ENCODE assay signal across 20 cellular contexts in the genomic region with DNA sequence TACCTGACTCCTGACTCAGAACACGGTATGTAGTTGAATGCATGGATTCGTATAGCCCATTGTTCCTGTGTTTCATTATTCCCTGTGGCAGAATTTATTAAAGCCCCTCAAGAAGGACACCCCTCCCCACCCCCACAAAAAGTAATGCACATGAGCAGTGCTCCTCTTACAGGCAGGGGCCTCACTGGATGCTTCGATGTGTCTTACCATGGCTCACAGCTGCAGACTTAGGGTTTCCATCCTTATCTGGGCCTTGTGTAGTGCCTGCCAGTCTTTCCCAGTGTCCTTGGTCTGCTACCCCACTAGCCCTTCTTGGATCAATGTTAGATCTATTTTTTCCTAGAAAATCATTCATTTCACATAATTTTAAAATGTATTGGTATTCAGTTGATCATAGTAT. TPM values are rescaled to one million over a fixed set of nuclear protein-coding genes. Genes with fewer than 3 reads are reported as not detected.
DNase-seq lines count a peak whose midpoint lies in the region; ATAC-seq, FAIRE-seq and TF ChIP-seq lines count a peak whose summit lies in the region.
"Had no signal": no experiment of that assay in that cellular context is flagged by ENCODE, and none has a peak within 500 bp of the region (broad histone marks: within the 10 kb centered on the region; RNA-seq: fewer than 3 reads in every experiment).

No MANE protein-coding gene starts in this region.

- no peak for TF ChIP-seq CTCF in CD8-positive, alpha-beta T cell (IDR thresholded peaks at IDR 0.05)

- H3K9me3 ChIP-seq in CD8-positive, alpha-beta T cell (ENCODE audit: low read length), result no peaks in the 10 kb centered on the region
- no peaks in the 10 kb centered on the region for H3K9me3 ChIP-seq in CD8-positive, alpha-beta memory T cell (ENCODE audit: low read length)
- no peaks in the 10 kb centered on the region for H3K9me3 ChIP-seq in naive thymus-derived CD4-positive, alpha-beta T cell (ENCODE audit: control insufficient read depth in 2 of 3, low read length in 3 of 3)

- no peak overlapping the region for H3K4me3 ChIP-seq in CD8-positive, alpha-beta T cell (ENCODE audit: low read depth, low read length)
- H3K4me3 ChIP-seq in CD8-positive, alpha-beta memory T cell (ENCODE audit: low read length), result no peak overlapping the region
- H3K4me3 ChIP-seq in naive thymus-derived CD4-positive, alpha-beta T cell (ENCODE audit: low read length), result no peak overlapping the region
- H3K4me3 ChIP-seq: GM12878, GM23248 had no signal

- no peak for ATAC-seq in activated naive CD4-positive, alpha-beta T cell treated with anti-CD3 and anti-CD28 coated beads, Interleukin-2, amount 50 U/mL, for 72 hours
- ATAC-seq in CD8-positive, alpha-beta T cell, result no peak
- ATAC-seq in naive thymus-derived CD4-positive, alpha-beta T cell, result no peak
- ATAC-seq: GM12878, HCT116 had no signal

- no peaks in the 10 kb centered on the region for H3K27me3 Mint-ChIP-seq in CD8-positive, alpha-beta T cell (ENCODE audit: low read depth)
- H3K27me3 Mint-ChIP-seq in CD8-positive, alpha-beta memory T cell, result no peaks in the 10 kb centered on the region
- H3K27me3 Mint-ChIP-seq in naive thymus-derived CD4-positive, alpha-beta T cell, result no peaks in the 10 kb centered on the region
- H3K27me3 Mint-ChIP-seq: CD4-positive, alpha-beta memory T cell had no signal

- H3K4me1 ChIP-seq in CD8-positive, alpha-beta T cell (ENCODE audit: insufficient read depth, low read length), result no peaks in the 10 kb centered on the region
- no peaks in the 10 kb centered on the region for H3K4me1 ChIP-seq in CD8-positive, alpha-beta memory T cell (ENCODE audit: insufficient read depth, low read length)
- no peaks in the 10 kb centered on the region for H3K4me1 ChIP-seq in naive thymus-derived CD4-positive, alpha-beta T cell (ENCODE audit: control insufficient read depth in 2 of 2, insufficient read depth in 2 of 2, low read length in 2 of 2)

- POLR2A ChIA-PET in CD8-positive, alpha-beta T cell (lab: Charles Lee), result interaction anchor here (1.5 kb wide), 1 partner anchor 14 kb away, joined by 5 read pairs; a partner anchor contains a TSS
- POLR2A ChIA-PET in CD8-positive, alpha-beta memory T cell (lab: Charles Lee), result interaction anchor here (1.0 kb wide), 1 partner anchor 15 kb away, joined by 3 read pairs; a partner anchor contains a TSS
- POLR2A ChIA-PET in naive thymus-derived CD4-positive, alpha-beta T cell (lab: Charles Lee), result interaction anchor here (0.7 to 3.7 kb wide), 3 partner anchors 9 to 15 kb away, joined by 3 to 9 read pairs (median 5); a partner anchor contains a TSS

- H3K36me3 ChIP-seq in CD8-positive, alpha-beta T cell (ENCODE audit: insufficient read depth, low read length), result peaks cover 18% of the 10 kb centered on the region
- no peaks in the 10 kb centered on the region for H3K36me3 ChIP-seq in CD8-positive, alpha-beta memory T cell (ENCODE audit: insufficient read depth, low read length)
- peaks cover 5 to 29% (median 5%) of the 10 kb centered on the region in 3 experiments for H3K36me3 ChIP-seq in naive thymus-derived CD4-positive, alpha-beta T cell (ENCODE audit: control insufficient read depth in 2 of 3, insufficient read depth in 3 of 3, low read length in 3 of 3)

- no peak for DNase-seq in activated naive CD4-positive, alpha-beta T cell treated with anti-CD3 and anti-CD28 coated beads, Interleukin-2, amount 50 U/mL, for 72 hours (ENCODE audit: low spot score in 2 of 2)
- DNase-seq in activated naive CD4-positive, alpha-beta T cell (lab: John Stamatoyannopoulos, UW), result no peak
- no peak for DNase-seq in CD8-positive, alpha-beta T cell
- DNase-seq in CD8-positive, alpha-beta memory T cell, result no peak
- no peak for DNase-seq in naive thymus-derived CD4-positive, alpha-beta T cell
- DNase-seq in activated CD4-positive, alpha-beta T cell treated with anti-CD3 and anti-CD28 coated beads for 4 hours, result no peak
- no peak for DNase-seq in HTR-8/SVneo (ENCODE audit: insufficient read length, low spot score)
- no peak for DNase-seq in NCI-H1417 (lab: John Stamatoyannopoulos, UW)
- DNase-seq: C1 segment of cervical spinal cord; CD4-positive, alpha-beta memory T cell; DMS 273 treated with DMSO at 0.1 percent for 48 hours; DMS79; EL; GDM1; GM23248; H9 had no signal

- H3K27ac Mint-ChIP-seq in activated naive CD4-positive, alpha-beta T cell treated with anti-CD3 and anti-CD28 coated beads, Interleukin-2, amount 50 U/mL, for 72 hours, result peak overlapping the region; percentile 57 to 81
- H3K27ac Mint-ChIP-seq in CD8-positive, alpha-beta T cell, result peak overlapping the region; percentile 22
- peak overlapping the region in 5 of 8 donors; percentile 4 to 79 (median 32) for H3K27ac Mint-ChIP-seq in CD8-positive, alpha-beta memory T cell
- peak overlapping the region in 5 of 9 donors; percentile 26 to 72 (median 56) for H3K27ac Mint-ChIP-seq in naive thymus-derived CD4-positive, alpha-beta T cell
- H3K27ac Mint-ChIP-seq: H9 had no signal

- CTCF ChIA-PET in CD8-positive, alpha-beta T cell (lab: Charles Lee), result no interaction called here
- CTCF ChIA-PET in CD8-positive, alpha-beta memory T cell (lab: Charles Lee), result no interaction called here
- CTCF ChIA-PET in naive thymus-derived CD4-positive, alpha-beta T cell (lab: Charles Lee), result interaction anchor here (0.6 kb wide), 1 partner anchor 20 kb away, joined by 3 read pairs; no protein-coding TSS in a partner anchor

- no peak overlapping the region for H3K4me3 Mint-ChIP-seq in CD8-positive, alpha-beta T cell
- H3K4me3 Mint-ChIP-seq in CD8-positive, alpha-beta memory T cell, result no peak overlapping the region
- H3K4me3 Mint-ChIP-seq in naive thymus-derived CD4-positive, alpha-beta T cell, result no peak overlapping the region
- H3K4me3 Mint-ChIP-seq: CD4-positive, alpha-beta memory T cell; H9 had no signal

- H3K27me3 ChIP-seq in CD8-positive, alpha-beta T cell (ENCODE audit: insufficient read depth, low read length), result no peaks in the 10 kb centered on the region
- H3K27me3 ChIP-seq in CD8-positive, alpha-beta memory T cell (ENCODE audit: insufficient read depth, low read length, poor library complexity, severe bottlenecking), result no peaks in the 10 kb centered on the region
- H3K27me3 ChIP-seq in naive thymus-derived CD4-positive, alpha-beta T cell (ENCODE audit: control insufficient read depth in 2 of 2, insufficient read depth in 2 of 2, low read length in 2 of 2), result no peaks in the 10 kb centered on the region

- no peaks in the 10 kb centered on the region for H3K9me3 Mint-ChIP-seq in activated naive CD4-positive, alpha-beta T cell treated with anti-CD3 and anti-CD28 coated beads, Interleukin-2, amount 50 U/mL, for 72 hours
- no peaks in the 10 kb centered on the region for H3K9me3 Mint-ChIP-seq in CD8-positive, alpha-beta T cell
- H3K9me3 Mint-ChIP-seq in CD8-positive, alpha-beta memory T cell, result no peaks in the 10 kb centered on the region
- no peaks in the 10 kb centered on the region for H3K9me3 Mint-ChIP-seq in naive thymus-derived CD4-positive, alpha-beta T cell
- H3K9me3 Mint-ChIP-seq: CD4-positive, alpha-beta memory T cell had no signal

- intact Hi-C loops in CD8-positive, alpha-beta T cell (cut with DNase I, micrococcal nuclease), result loop anchor here in 1 of 2 experiments (5.0 kb wide), 1 partner anchor 643 kb away; no protein-coding TSS in a partner anchor
- intact Hi-C loops in naive thymus-derived CD4-positive, alpha-beta T cell (cut with micrococcal nuclease), result no loop called here

- no peak overlapping the region for H3K27ac ChIP-seq in CD8-positive, alpha-beta T cell (ENCODE audit: low read depth, low read length)
- H3K27ac ChIP-seq in CD8-positive, alpha-beta memory T cell (ENCODE audit: low read depth, low read length), result no peak overlapping the region
- no peak overlapping the region for H3K27ac ChIP-seq in naive thymus-derived CD4-positive, alpha-beta T cell (ENCODE audit: low read depth, low read length)
- H3K27ac ChIP-seq: GM23248 had no signal

- H3K36me3 Mint-ChIP-seq in activated naive CD4-positive, alpha-beta T cell treated with anti-CD3 and anti-CD28 coated beads, Interleukin-2, amount 50 U/mL, for 72 hours, result peaks cover 5 to 12% of the 10 kb centered on the region in 2 donors
- peaks cover 69% of the 10 kb centered on the region for H3K36me3 Mint-ChIP-seq in CD8-positive, alpha-beta T cell
- peaks cover 0 to 67% (median 7%) of the 10 kb centered on the region in 3 donors for H3K36me3 Mint-ChIP-seq in CD8-positive, alpha-beta memory T cell
- peaks cover 0 to 50% (median 7%) of the 10 kb centered on the region in 5 donors for H3K36me3 Mint-ChIP-seq in naive thymus-derived CD4-positive, alpha-beta T cell

- peaks cover 13% of the 10 kb centered on the region for H3K4me1 Mint-ChIP-seq in CD8-positive, alpha-beta T cell (ENCODE audit: low read depth)
- peaks cover 4 to 10% (median 8%) of the 10 kb centered on the region in 3 donors for H3K4me1 Mint-ChIP-seq in CD8-positive, alpha-beta memory T cell
- peaks cover 0 to 14% (median 2%) of the 10 kb centered on the region in 7 donors for H3K4me1 Mint-ChIP-seq in naive thymus-derived CD4-positive, alpha-beta T cell
- H3K4me1 Mint-ChIP-seq: H9 had no signal

- no peak for FAIRE-seq in HTR-8/SVneo (lab: Jason Lieb, UNC)
- FAIRE-seq: D721Med, GM12878, GM19239 had no signal

RNA-seq across cellular contexts. Expression of a gene that starts 14.9 kb away (rescaled TPM):
- 100 to 1,000 TPM in 1 of 2 donors, 10 to 100 TPM in 1; 79.3 to 106 TPM for total RNA-seq in activated naive CD4-positive, alpha-beta T cell treated with anti-CD3 and anti-CD28 coated beads, Interleukin-2, amount 50 U/mL, for 72 hours
- 10 to 100 TPM; 34.2 to 45.9 TPM for total RNA-seq in CD8-positive, alpha-beta T cell
- total RNA-seq in CD8-positive, alpha-beta memory T cell, result 100 to 1,000 TPM; 107 to 112 TPM
- 23.8 TPM for polyA plus RNA-seq in CD8-positive, alpha-beta memory T cell
- 10 to 100 TPM; 27.8 to 66.1 (median 60.7) TPM for total RNA-seq in naive thymus-derived CD4-positive, alpha-beta T cell
- 10 to 100 TPM; 17.2 to 35.2 TPM for polyA plus RNA-seq in naive thymus-derived CD4-positive, alpha-beta T cell

RNA-seq across cellular contexts. Expression of a gene that starts 16.4 kb away (rescaled TPM):
- total RNA-seq in activated naive CD4-positive, alpha-beta T cell treated with anti-CD3 and anti-CD28 coated beads, Interleukin-2, amount 50 U/mL, for 72 hours, result 10 to 100 TPM in 1 of 2 donors, 1 to 10 TPM in 1; 7.8 to 14.3 TPM
- 1 to 10 TPM; 5.9 to 7.0 TPM for total RNA-seq in CD8-positive, alpha-beta T cell
- total RNA-seq in CD8-positive, alpha-beta memory T cell, result 10 to 100 TPM; 10.0 to 12.0 TPM
- 16.2 TPM for polyA plus RNA-seq in CD8-positive, alpha-beta memory T cell
- 10 to 100 TPM; 16.0 to 28.9 (median 18.5) TPM for total RNA-seq in naive thymus-derived CD4-positive, alpha-beta T cell
- polyA plus RNA-seq in naive thymus-derived CD4-positive, alpha-beta T cell, result 10 to 100 TPM; 15.3 to 21.7 TPM

RNA-seq across cellular contexts. Expression of a gene that starts 30.6 kb away (rescaled TPM):
- total RNA-seq in activated naive CD4-positive, alpha-beta T cell treated with anti-CD3 and anti-CD28 coated beads, Interleukin-2, amount 50 U/mL, for 72 hours, result 10 to 100 TPM in 1 of 2 donors, 1 to 10 TPM in 1; 6.9 to 17.4 TPM
- 1 to 10 TPM; 4.9 to 5.6 TPM for total RNA-seq in CD8-positive, alpha-beta T cell
- 10 to 100 TPM; 14.9 to 15.1 TPM for total RNA-seq in CD8-positive, alpha-beta memory T cell
- 27.2 TPM for polyA plus RNA-seq in CD8-positive, alpha-beta memory T cell
- 10 to 100 TPM; 12.1 to 22.5 (median 21.3) TPM for total RNA-seq in naive thymus-derived CD4-positive, alpha-beta T cell
- 10 to 100 TPM; 27.4 to 28.6 TPM for polyA plus RNA-seq in naive thymus-derived CD4-positive, alpha-beta T cell
